19 cellular contexts compared by ENCODE assay signal in genomic region chr13:28199089-28199488, GRCh38.
DNase-seq lines count a peak whose midpoint lies in the region; ATAC-seq, FAIRE-seq and TF ChIP-seq lines count a peak whose summit lies in the region.
"Had no signal": no experiment of that assay in that cellular context is flagged by ENCODE, and none has a peak within 500 bp of the region (broad histone marks: within the 10 kb centered on the region; RNA-seq: fewer than 3 reads in every experiment).

No MANE protein-coding gene starts in this region.

- no peaks in the 10 kb centered on the region for H3K27me3 Mint-ChIP-seq in activated CD8-positive, alpha-beta T cell treated with anti-CD3 and anti-CD28 coated beads for 36 hours
- H3K27me3 Mint-ChIP-seq in activated CD8-positive, alpha-beta T cell treated with anti-CD3 and anti-CD28 coated beads, Interleukin-2, amount 10 ng/mL, durations not matched to agents 7 days and 5 days (ENCODE audit: low read depth) = no peaks in the 10 kb centered on the region
- H3K27me3 Mint-ChIP-seq in WTC11 (ENCODE audit: low read depth) = no peaks in the 10 kb centered on the region
- peaks cover 5% of the 10 kb centered on the region for H3K27me3 Mint-ChIP-seq in glutamatergic neuron (ENCODE audit: unreplicated experiment)
- H3K27me3 Mint-ChIP-seq: CD8-positive, alpha-beta memory T cell had no signal

- TF ChIP-seq POLR2A in H54 (IDR thresholded peaks at IDR 0.05; ENCODE audit: low read depth, low read length) = no peak

- H3K4me1 ChIP-seq in upper lobe of right lung (no peaks in the 10 kb centered on the region), small intestine (ENCODE audit: control insufficient read depth in 2 of 2, insufficient read depth in 1 of 2, low read depth in 1 of 2, low read length in 1 of 2) (no peaks in the 10 kb centered on the region)
- no peaks in the 10 kb centered on the region for H3K4me1 ChIP-seq in effector memory CD4-positive, alpha-beta T cell (ENCODE audit: control insufficient read depth, insufficient read depth, low read length, poor library complexity, severe bottlenecking)
- H3K4me1 ChIP-seq: BLaER1 treated with 17β-estradiol and CSF1 and Interleukin-3, amounts not matched to agents 10 nM and 100 nM had no signal

- no peaks in the 10 kb centered on the region for H3K9me3 Mint-ChIP-seq in activated CD8-positive, alpha-beta T cell treated with anti-CD3 and anti-CD28 coated beads for 36 hours
- no peaks in the 10 kb centered on the region for H3K9me3 Mint-ChIP-seq in activated CD8-positive, alpha-beta T cell treated with anti-CD3 and anti-CD28 coated beads, Interleukin-2, amount 10 ng/mL, durations not matched to agents 7 days and 5 days (ENCODE audit: insufficient read depth)
- H3K9me3 Mint-ChIP-seq in WTC11 (no peaks in the 10 kb centered on the region), glutamatergic neuron (ENCODE audit: unreplicated experiment) (no peaks in the 10 kb centered on the region)
- H3K9me3 Mint-ChIP-seq: CD8-positive, alpha-beta memory T cell had no signal

- intact Hi-C loops in activated CD8-positive, alpha-beta T cell treated with anti-CD3 and anti-CD28 coated beads for 36 hours (cut with micrococcal nuclease) = no loop called here
- intact Hi-C loops in upper lobe of right lung (cut with DNase I) = no loop called here

- 83 to 90% (median 88%) methylated on average over 3 of the region's 3 CpGs for WGBS in small intestine, 3 donors

- H3K4me3 ChIP-seq in upper lobe of right lung (no peak overlapping the region), small intestine (ENCODE audit: low read depth in 1 of 2, low read length in 2 of 2) (no peak overlapping the region)
- no peak overlapping the region for H3K4me3 ChIP-seq in effector memory CD4-positive, alpha-beta T cell (ENCODE audit: insufficient read depth, low read depth, low read length, poor library complexity, severe bottlenecking)
- H3K4me3 ChIP-seq: BLaER1 treated with 17β-estradiol and CSF1 and Interleukin-3, amounts not matched to agents 10 nM and 100 nM; SK-N-MC had no signal

- POLR2A ChIA-PET in activated CD8-positive, alpha-beta T cell treated with anti-CD3 and anti-CD28 coated beads for 36 hours (lab: Charles Lee) = no interaction called here
- POLR2A ChIA-PET in activated CD8-positive, alpha-beta T cell treated with anti-CD3 and anti-CD28 coated beads, Interleukin-2, amount 10 ng/mL, durations not matched to agents 7 days and 5 days (lab: Charles Lee) = no interaction called here
- POLR2A ChIA-PET in WTC11 (lab: Charles Lee) = no interaction called here

- H3K4me1 Mint-ChIP-seq in activated CD8-positive, alpha-beta T cell treated with anti-CD3 and anti-CD28 coated beads for 36 hours (ENCODE audit: low read depth) = peaks cover 6% of the 10 kb centered on the region
- peaks cover 3% of the 10 kb centered on the region for H3K4me1 Mint-ChIP-seq in activated CD8-positive, alpha-beta T cell treated with anti-CD3 and anti-CD28 coated beads, Interleukin-2, amount 10 ng/mL, durations not matched to agents 7 days and 5 days (ENCODE audit: low read depth)
- H3K4me1 Mint-ChIP-seq in WTC11 (no peaks in the 10 kb centered on the region), glutamatergic neuron (ENCODE audit: low read depth, unreplicated experiment) (no peaks in the 10 kb centered on the region)

- peaks cover 23% of the 10 kb centered on the region for H3K36me3 ChIP-seq in upper lobe of right lung
- peaks cover 2 to 3% of the 10 kb centered on the region in 2 donors for H3K36me3 ChIP-seq in small intestine (ENCODE audit: control insufficient read depth in 2 of 2, insufficient read depth in 2 of 2, low read length in 2 of 2)
- H3K36me3 ChIP-seq in effector memory CD4-positive, alpha-beta T cell (ENCODE audit: control insufficient read depth, insufficient read depth, low read length) = peaks cover 3% of the 10 kb centered on the region

- H3K27ac ChIP-seq in upper lobe of right lung = no peak overlapping the region
- H3K27ac ChIP-seq in small intestine (ENCODE audit: low read depth in 1 of 2, low read length in 1 of 2) = no peak overlapping the region
- H3K27ac ChIP-seq in effector memory CD4-positive, alpha-beta T cell (ENCODE audit: insufficient read depth, low read length, poor library complexity, severe bottlenecking) = no peak overlapping the region
- H3K27ac ChIP-seq: BLaER1 treated with 17β-estradiol and CSF1 and Interleukin-3, amounts not matched to agents 10 nM and 100 nM; SK-N-MC had no signal

- TF ChIP-seq CTCF in activated CD8-positive, alpha-beta T cell treated with anti-CD3 and anti-CD28 coated beads for 36 hours (IDR thresholded peaks at IDR 0.05) = peak; percentile 13
- no peak for TF ChIP-seq CTCF in WTC11 (IDR thresholded peaks at IDR 0.05)
- peak; percentile 36 for TF ChIP-seq CTCF in glutamatergic neuron (IDR thresholded peaks at IDR 0.05; ENCODE audit: partially characterized antibody, unreplicated experiment)
- peak; percentile 5 for TF ChIP-seq CTCF in upper lobe of right lung (IDR thresholded peaks at IDR 0.05)

- H3K9me3 ChIP-seq in upper lobe of right lung = no peaks in the 10 kb centered on the region
- H3K9me3 ChIP-seq in small intestine (ENCODE audit: control insufficient read depth, low read depth) = no peaks in the 10 kb centered on the region
- no peaks in the 10 kb centered on the region for H3K9me3 ChIP-seq in effector memory CD4-positive, alpha-beta T cell (ENCODE audit: control insufficient read depth, low read length)
- H3K9me3 ChIP-seq: BLaER1 treated with 17β-estradiol and CSF1 and Interleukin-3, amounts not matched to agents 10 nM and 100 nM had no signal

- H3K36me3 Mint-ChIP-seq in activated CD8-positive, alpha-beta T cell treated with anti-CD3 and anti-CD28 coated beads for 36 hours (ENCODE audit: low read depth) = peaks cover 20% of the 10 kb centered on the region
- H3K36me3 Mint-ChIP-seq in activated CD8-positive, alpha-beta T cell treated with anti-CD3 and anti-CD28 coated beads, Interleukin-2, amount 10 ng/mL, durations not matched to agents 7 days and 5 days (ENCODE audit: low read depth) = peaks cover 22% of the 10 kb centered on the region
- H3K36me3 Mint-ChIP-seq in WTC11 (peaks cover 21% of the 10 kb centered on the region), glutamatergic neuron (ENCODE audit: unreplicated experiment) (no peaks in the 10 kb centered on the region)

- CTCF ChIA-PET in activated CD8-positive, alpha-beta T cell treated with anti-CD3 and anti-CD28 coated beads for 36 hours (lab: Charles Lee) = interaction anchor here (0.8 to 2.0 kb wide), 4 partner anchors 10 to 19 kb away, joined by 3 to 4 read pairs (median 4); no protein-coding TSS in a partner anchor
- CTCF ChIA-PET in activated CD8-positive, alpha-beta T cell treated with anti-CD3 and anti-CD28 coated beads, Interleukin-2, amount 10 ng/mL, durations not matched to agents 7 days and 5 days (lab: Charles Lee) = no interaction called here
- CTCF ChIA-PET in WTC11 (lab: Charles Lee) = interaction anchor here (0.8 to 2.1 kb wide), 6 partner anchors 10 to 140 kb away, joined by 3 to 9 read pairs (median 4); partner anchors contain the start of gene PAN3

- H3K27me3 ChIP-seq in upper lobe of right lung (no peaks in the 10 kb centered on the region), small intestine (ENCODE audit: control insufficient read depth in 2 of 2, insufficient read depth in 2 of 2, low read length in 2 of 2) (no peaks in the 10 kb centered on the region)
- H3K27me3 ChIP-seq in effector memory CD4-positive, alpha-beta T cell (replicated peaks; ENCODE audit: control insufficient read depth, insufficient read depth, low read length, poor library complexity, severe bottlenecking) = no peaks in the 10 kb centered on the region
- H3K27me3 ChIP-seq: BLaER1 treated with 17β-estradiol and CSF1 and Interleukin-3, amounts not matched to agents 10 nM and 100 nM had no signal

- no peak for FAIRE-seq in small intestine (lab: Jason Lieb, UNC)
- FAIRE-seq in H54 (lab: Jason Lieb, UNC) = no peak
- FAIRE-seq: D721Med, HepG2 had no signal

- no peak overlapping the region for H3K27ac Mint-ChIP-seq in activated CD8-positive, alpha-beta T cell treated with anti-CD3 and anti-CD28 coated beads for 36 hours
- no peak overlapping the region for H3K27ac Mint-ChIP-seq in activated CD8-positive, alpha-beta T cell treated with anti-CD3 and anti-CD28 coated beads, Interleukin-2, amount 10 ng/mL, durations not matched to agents 7 days and 5 days
- H3K27ac Mint-ChIP-seq in WTC11 (no peak overlapping the region), glutamatergic neuron (ENCODE audit: unreplicated experiment) (no peak overlapping the region)
- H3K27ac Mint-ChIP-seq: CD8-positive, alpha-beta memory T cell had no signal

- DNase-seq in activated CD8-positive, alpha-beta T cell treated with anti-CD3 and anti-CD28 coated beads for 36 hours = no peak
- DNase-seq in activated CD8-positive, alpha-beta T cell treated with anti-CD3 and anti-CD28 coated beads, Interleukin-2, amount 10 ng/mL, durations not matched to agents 7 days and 5 days = no peak
- DNase-seq in WTC11 (ENCODE audit: low spot score) (no peak), glutamatergic neuron (no peak), upper lobe of right lung (no peak), small intestine (no peak), H54 (ENCODE audit: insufficient read length, low spot score) (no peak)
- no peak for DNase-seq in effector memory CD4-positive, alpha-beta T cell
- DNase-seq: CD8-positive, alpha-beta memory T cell; DMS79; KG1; NCI-H1092 treated with DMSO at 0.1 percent for 48 hours; NCI-H2107; NCI-H446 treated with DMSO at 0.1 percent for 48 hours; NCI-H748 treated with DMSO at 0.1 percent for 48 hours had no signal

- ATAC-seq in activated CD8-positive, alpha-beta T cell treated with anti-CD3 and anti-CD28 coated beads for 36 hours = no peak
- ATAC-seq in activated CD8-positive, alpha-beta T cell treated with anti-CD3 and anti-CD28 coated beads, Interleukin-2, amount 10 ng/mL, durations not matched to agents 7 days and 5 days = no peak
- ATAC-seq in WTC11 = 0 out of 2 replicates have a peak, but pooled peaks have one; percentile 20
- no peak for ATAC-seq in upper lobe of right lung
- ATAC-seq: HepG2 had no signal

- no peak overlapping the region for H3K4me3 Mint-ChIP-seq in activated CD8-positive, alpha-beta T cell treated with anti-CD3 and anti-CD28 coated beads for 36 hours
- H3K4me3 Mint-ChIP-seq in activated CD8-positive, alpha-beta T cell treated with anti-CD3 and anti-CD28 coated beads, Interleukin-2, amount 10 ng/mL, durations not matched to agents 7 days and 5 days = no peak overlapping the region
- H3K4me3 Mint-ChIP-seq in WTC11 = no peak overlapping the region
- no peak overlapping the region for H3K4me3 Mint-ChIP-seq in glutamatergic neuron (ENCODE audit: unreplicated experiment)
- H3K4me3 Mint-ChIP-seq: CD8-positive, alpha-beta memory T cell had no signal

TF ChIP-seq in WTC11, 78 proteins besides CTCF, POLR2A, EP300 and RAD21 (continues in another document):
- TF ChIP-seq ETV6 (CRISPR knock-in tag; IDR thresholded peaks at IDR 0.05) = no peak
- no peak for TF ChIP-seq ZNF219 (CRISPR knock-in tag; IDR thresholded peaks at IDR 0.05; ENCODE audit: borderline replicate concordance)
- no peak for TF ChIP-seq ESRRA (CRISPR knock-in tag; IDR thresholded peaks at IDR 0.05; ENCODE audit: borderline replicate concordance)
